Comparison of ENCODE assay signal across 12 cellular contexts in genomic region chr20:49054032-49054643, GRCh38. TPM values are rescaled to one million over a fixed set of nuclear protein-coding genes. Genes with fewer than 3 reads are reported as not detected.
DNase-seq lines count a peak whose midpoint lies in the region; ATAC-seq and TF ChIP-seq lines count a peak whose summit lies in the region.
"Had no signal": no experiment of that assay in that cellular context is flagged by ENCODE, and none has a peak within 500 bp of the region (broad histone marks: within the 10 kb centered on the region; RNA-seq: fewer than 3 reads in every experiment).

No MANE protein-coding gene starts in this region.

- H3K4me3 ChIP-seq in GM08714 (ENCODE audit: low read length) = peak overlapping the region; percentile 50; the same call in 1 of the 2 replicates
- no peak overlapping the region for H3K4me3 ChIP-seq in KMS-11 (IDR thresholded peaks at IDR 0.05; ENCODE audit: insufficient read depth, low read depth, low read length)
- H3K4me3 ChIP-seq in uterus = no peak overlapping the region

- no peaks in the 10 kb centered on the region for H3K9me3 ChIP-seq in uterus

- DNase-seq in glomerular visceral epithelial cell (ENCODE audit: extremely low spot score) = peak; percentile 13
- no peak for DNase-seq in uterus
- DNase-seq in NCI-H2171 (lab: John Stamatoyannopoulos, UW) = no peak
- no peak for DNase-seq in COLO668 (lab: John Stamatoyannopoulos, UW; ENCODE audit: unreplicated experiment)
- DNase-seq: activated T-cell treated with anti-CD3 and anti-CD28 coated beads, Interleukin-2, amount 50 U/mL, for 4 hours; stimulated activated CD4-positive, alpha-beta T cell treated with anti-CD3 and anti-CD28 coated beads, Interleukin-2, amount 100 ng/mL, for 48 hours; stimulated activated naive CD4-positive, alpha-beta T cell treated with Interleukin-2 at 50 U/mL for 16 hours had no signal

- intact Hi-C loops in uterus (cut with DNase I; ENCODE audit: low total_unique reads) = no loop called here

- ATAC-seq in GM19397 (IDR thresholded peaks at IDR 0.05; ENCODE audit: unreplicated experiment) = peak; percentile 52
- no peak for ATAC-seq in GM18873 (IDR thresholded peaks at IDR 0.05; ENCODE audit: low FRiP score, unreplicated experiment)
- ATAC-seq: activated T-cell treated with anti-CD3 and anti-CD28 coated beads, Interleukin-2, amount 50 U/mL, for 4 hours had no signal

- TF ChIP-seq POLR2A in uterus (IDR thresholded peaks at IDR 0.05) = no peak

- peaks cover 100% of the 10 kb centered on the region for H3K79me2 ChIP-seq in KMS-11 (ENCODE audit: insufficient read depth, low read depth)

- TF ChIP-seq CTCF in KMS-11 (conservative IDR thresholded peaks at IDR 0.05; ENCODE audit: low read depth, low read length) (no peak), uterus (IDR thresholded peaks at IDR 0.05) (no peak)

- H4K20me1 ChIP-seq in KMS-11 (ENCODE audit: insufficient read depth) = peaks cover 83% of the 10 kb centered on the region

- peaks cover 11% of the 10 kb centered on the region; the same call in 1 of the 2 replicates for H3K36me3 ChIP-seq in KMS-11 (ENCODE audit: insufficient read depth)
- no peaks in the 10 kb centered on the region for H3K36me3 ChIP-seq in uterus

- H3K27ac ChIP-seq in KMS-11 (no peak overlapping the region), uterus (no peak overlapping the region)
- H3K27ac ChIP-seq: parathyroid adenoma had no signal

- H3K4me1 ChIP-seq in KMS-11 (ENCODE audit: low read depth, poor library complexity, severe bottlenecking) (peaks cover 56% of the 10 kb centered on the region), uterus (no peaks in the 10 kb centered on the region)
- H3K4me1 ChIP-seq: parathyroid adenoma had no signal

- H2AFZ ChIP-seq in KMS-11 (ENCODE audit: low read depth) = no peak overlapping the region
- H2AFZ ChIP-seq: parathyroid adenoma had no signal

- 0 out of 2 replicates have a peak overlapping the region, but pooled peaks have one; percentile 10 for H3K4me2 ChIP-seq in KMS-11

- H3K9ac ChIP-seq in KMS-11 = no peak overlapping the region
- H3K9ac ChIP-seq: parathyroid adenoma had no signal

- no peaks in the 10 kb centered on the region for H3K27me3 ChIP-seq in KMS-11 (ENCODE audit: insufficient read depth, low read depth)
- H3K27me3 ChIP-seq in uterus = no peaks in the 10 kb centered on the region

RNA-seq across cellular contexts. Expression of gene CSE1L, which starts 8.0 kb away (rescaled TPM):
- total RNA-seq in uterus = 100 to 1,000 TPM in 1 of 4 donors, 10 to 100 TPM in 3; 49.2 to 104 (median 57.6) TPM
